8 cellular contexts compared by ENCODE assay signal in genomic region chr3:196969660-196970546, GRCh38. TPM values are rescaled to one million over a fixed set of nuclear protein-coding genes. Genes with fewer than 3 reads are reported as not detected.
DNase-seq lines count a peak whose midpoint lies in the region; ATAC-seq, FAIRE-seq and TF ChIP-seq lines count a peak whose summit lies in the region.

No MANE protein-coding gene starts in this region.

- DNase-seq in ACHN (peak; percentile 62), NCI-H69 (lab: John Stamatoyannopoulos, UW) (peak; percentile 82), endothelial cell of umbilical vein (ENCODE audit: low read depth, low spot score) (peak; percentile 57), mucosa of descending colon (peak; percentile 68 to 84 (median 73))
- peak; percentile 67 for DNase-seq in activated CD8-positive, alpha-beta T cell treated with anti-CD3 and anti-CD28 coated beads for 36 hours
- peak; percentile 79 for DNase-seq in stimulated activated CD8-positive, alpha-beta memory T cell treated with anti-CD3 and anti-CD28 coated beads, Interleukin-4, amount 100 ng/mL, for 48 hours

- CTCF ChIA-PET in activated CD8-positive, alpha-beta T cell treated with anti-CD3 and anti-CD28 coated beads for 36 hours (lab: Charles Lee): interaction anchor here (0.7 to 2.6 kb wide), 19 partner anchors 9 to 1452 kb away, joined by 3 to 27 read pairs (median 4); partner anchors contain the start of gene SENP5
- CTCF ChIA-PET in endothelial cell of umbilical vein (lab: Charles Lee): interaction anchor here (0.5 to 1.6 kb wide), 29 partner anchors 9 to 629 kb away, joined by 3 to 24 read pairs (median 5); partner anchors contain the start of genes NCBP2 and SENP5

- peak; percentile 64 for FAIRE-seq in endothelial cell of umbilical vein (lab: Jason Lieb, UNC)

- ATAC-seq in GM18520 (IDR thresholded peaks at IDR 0.05; ENCODE audit: unreplicated experiment) (peak; percentile 65), HG03097 (IDR thresholded peaks at IDR 0.05; ENCODE audit: low FRiP score, unreplicated experiment) (peak; percentile 47), mucosa of descending colon (peak; percentile 88)
- peak; percentile 78 for ATAC-seq in activated CD8-positive, alpha-beta T cell treated with anti-CD3 and anti-CD28 coated beads for 36 hours

- H3K9me1 ChIP-seq in endothelial cell of umbilical vein (replicated peaks; ENCODE audit: control insufficient read depth, extremely low read depth, insufficient read depth, low read length): no peaks in the 10 kb centered on the region

- peaks cover 7% of the 10 kb centered on the region for H3K4me1 Mint-ChIP-seq in activated CD8-positive, alpha-beta T cell treated with anti-CD3 and anti-CD28 coated beads for 36 hours (ENCODE audit: low read depth)

- H3K9me3 Mint-ChIP-seq in activated CD8-positive, alpha-beta T cell treated with anti-CD3 and anti-CD28 coated beads for 36 hours: no peaks in the 10 kb centered on the region

- no peak overlapping the region for H3K27ac ChIP-seq in endothelial cell of umbilical vein (ENCODE audit: insufficient read depth, low read depth, low read length)

- peak overlapping the region; percentile 60 for H3K27ac Mint-ChIP-seq in activated CD8-positive, alpha-beta T cell treated with anti-CD3 and anti-CD28 coated beads for 36 hours

- H3K27me3 ChIP-seq in endothelial cell of umbilical vein (ENCODE audit: control insufficient read depth in 2 of 2, insufficient read depth in 2 of 2, low read length in 2 of 2): peaks cover 0 to 2% of the 10 kb centered on the region in 2 experiments

- in situ Hi-C loops in ACHN (cut with HindIII; ENCODE audit: low pct_ligation_motif_present, low pct_unique_long_range_greater_than_20kb, low sequenced_read_pairs): no loop called here

- peak overlapping the region; percentile 65 for H3K4me3 Mint-ChIP-seq in activated CD8-positive, alpha-beta T cell treated with anti-CD3 and anti-CD28 coated beads for 36 hours

- peaks cover 13% of the 10 kb centered on the region for H3K27me3 Mint-ChIP-seq in activated CD8-positive, alpha-beta T cell treated with anti-CD3 and anti-CD28 coated beads for 36 hours

- BruUV-seq in endothelial cell of umbilical vein (replicated peaks; lab: Mats Ljungman, UMichigan): no TSS peak

- no peaks in the 10 kb centered on the region for H3K36me3 ChIP-seq in endothelial cell of umbilical vein (ENCODE audit: control insufficient read depth in 2 of 2, extremely low read depth in 1 of 2, insufficient read depth in 2 of 2, low read length in 2 of 2)
- no peaks in the 10 kb centered on the region for H3K36me3 ChIP-seq in mucosa of descending colon (ENCODE audit: low read depth)

- peak overlapping the region; percentile 44 for H3K9ac ChIP-seq in endothelial cell of umbilical vein (replicated peaks; ENCODE audit: extremely low read depth, insufficient read depth, low read length)

- dilution Hi-C loops in endothelial cell of umbilical vein (cut with MboI; ENCODE audit: extremely low pct_ligation_motif_present, low sequenced_read_pairs): no loop called here

- intact Hi-C loops in activated CD8-positive, alpha-beta T cell treated with anti-CD3 and anti-CD28 coated beads for 36 hours (cut with micrococcal nuclease): loop anchor here (5.0 kb wide), 1 partner anchor 133 kb away; no protein-coding TSS in a partner anchor
- intact Hi-C loops in endothelial cell of umbilical vein (cut with micrococcal nuclease): loop anchor here (1.0 to 5.0 kb wide), 4 partner anchors 132 to 448 kb away; no protein-coding TSS in a partner anchor
- intact Hi-C loops in mucosa of descending colon (cut with DNase I, micrococcal nuclease): loop anchor here in 1 of 2 donors (10.0 kb wide), 1 partner anchor 135 kb away; no protein-coding TSS in a partner anchor

- peaks cover 3% of the 10 kb centered on the region for H3K4me1 ChIP-seq in endothelial cell of umbilical vein (ENCODE audit: control insufficient read depth, extremely low read depth, insufficient read depth, low read length)
- peaks cover 8% of the 10 kb centered on the region for H3K4me1 ChIP-seq in mucosa of descending colon (ENCODE audit: low read depth)

- peak overlapping the region; percentile 84 for H3K4me2 ChIP-seq in endothelial cell of umbilical vein (ENCODE audit: insufficient read depth, low read length)

- H3K4me3 ChIP-seq in endothelial cell of umbilical vein (replicated peaks in 1 of 3; ENCODE audit: insufficient read depth in 1 of 3, low read depth in 1 of 3, low read length in 3 of 3) (peak overlapping the region; percentile 60 to 81 (median 65)), mucosa of descending colon (peak overlapping the region; percentile 68)

- TF ChIP-seq POLR2A in endothelial cell of umbilical vein (IDR thresholded peaks at IDR 0.05; ENCODE audit: low read depth, low read length): peak; percentile 38

- POLR2A ChIA-PET in activated CD8-positive, alpha-beta T cell treated with anti-CD3 and anti-CD28 coated beads for 36 hours (lab: Charles Lee): interaction anchor here (0.6 to 2.4 kb wide), 3 partner anchors 27 to 315 kb away, joined by 3 to 14 read pairs (median 4); partner anchors contain the start of gene NCBP2
- POLR2A ChIA-PET in endothelial cell of umbilical vein (lab: Charles Lee): no interaction called here

- H4K20me1 ChIP-seq in endothelial cell of umbilical vein (replicated peaks; ENCODE audit: control insufficient read depth, extremely low read depth, insufficient read depth, low read length): no peaks in the 10 kb centered on the region

- H2AFZ ChIP-seq in endothelial cell of umbilical vein (ENCODE audit: low read depth, low read length): peak overlapping the region; percentile 94

- no peaks in the 10 kb centered on the region for H3K79me2 ChIP-seq in endothelial cell of umbilical vein (ENCODE audit: control insufficient read depth, insufficient read depth, low read length)

- no peaks in the 10 kb centered on the region for H3K36me3 Mint-ChIP-seq in activated CD8-positive, alpha-beta T cell treated with anti-CD3 and anti-CD28 coated beads for 36 hours (ENCODE audit: low read depth)

- peak; percentile 87 for TF ChIP-seq CTCF in activated CD8-positive, alpha-beta T cell treated with anti-CD3 and anti-CD28 coated beads for 36 hours (IDR thresholded peaks at IDR 0.05)
- peak; percentile 59 to 68 for TF ChIP-seq CTCF in endothelial cell of umbilical vein (IDR thresholded peaks at IDR 0.05; ENCODE audit: extremely low read depth in 1 of 2, insufficient read depth in 1 of 2, low read depth in 1 of 2, low read length in 2 of 2)
- peak; percentile 90 for TF ChIP-seq CTCF in mucosa of descending colon (IDR thresholded peaks at IDR 0.05)

- H3K9me3 ChIP-seq in endothelial cell of umbilical vein (replicated peaks; ENCODE audit: control insufficient read depth, insufficient read depth, low read length) (no peaks in the 10 kb centered on the region), mucosa of descending colon (no peaks in the 10 kb centered on the region)

TF ChIP-seq in endothelial cell of umbilical vein, 7 proteins besides CTCF, POLR2A, EP300 and RAD21:
- TF ChIP-seq MAX (IDR thresholded peaks at IDR 0.05; ENCODE audit: insufficient read depth, insufficient read length): no peak
- peak; percentile 81 for TF ChIP-seq POLR2AphosphoS5 (IDR thresholded peaks at IDR 0.05; ENCODE audit: insufficient read depth, low read depth, low read length)
- TF ChIP-seq FOS (IDR thresholded peaks at IDR 0.05; ENCODE audit: borderline replicate concordance, insufficient read depth, low read length): no peak

RNA-seq across cellular contexts. Expression of gene PIGZ, which starts 1.3 kb away (rescaled TPM):
- total RNA-seq in activated CD8-positive, alpha-beta T cell treated with anti-CD3 and anti-CD28 coated beads for 36 hours: under 1 TPM; 0.27 to 0.76 TPM
- total RNA-seq in endothelial cell of umbilical vein (5.1 and 6.0 TPM in 2 replicates), mucosa of descending colon (100 to 1,000 TPM in 2 of 3 donors, 10 to 100 TPM in 1; 29.1 to 131 (median 122) TPM)
- polyA plus RNA-seq in endothelial cell of umbilical vein: 6.5 and 7.0 TPM in 2 replicates
- 3.4 and 3.9 TPM in 2 replicates for polyA plus RNA-seq in endothelial cell of umbilical vein (2011; cell fraction: cytosol; rRNA removed)
- 8.8 and 9.2 TPM in 2 replicates for polyA plus RNA-seq in endothelial cell of umbilical vein (2011; cell fraction: nucleus; rRNA removed)
- 4.0 and 4.5 TPM in 2 replicates for polyA plus RNA-seq in endothelial cell of umbilical vein (2012)
- polyA minus RNA-seq in endothelial cell of umbilical vein: 3.0 and 3.8 TPM in 2 replicates
- polyA minus RNA-seq in endothelial cell of umbilical vein (2011; cell fraction: cytosol; rRNA and poly(A)+ RNA removed): 0.41 TPM
- 2.8 and 3.6 TPM in 2 replicates for polyA minus RNA-seq in endothelial cell of umbilical vein (2011; cell fraction: nucleus; rRNA and poly(A)+ RNA removed)

RNA-seq across cellular contexts. Expression of gene NCBP2, which starts 27.6 kb away (rescaled TPM):
- 100 to 1,000 TPM; 107 to 111 TPM for total RNA-seq in activated CD8-positive, alpha-beta T cell treated with anti-CD3 and anti-CD28 coated beads for 36 hours
- 73.4 and 76.1 TPM in 2 replicates for total RNA-seq in endothelial cell of umbilical vein
- 21.9 and 31.2 TPM in 2 replicates for polyA plus RNA-seq in endothelial cell of umbilical vein
- polyA plus RNA-seq in endothelial cell of umbilical vein (2011; cell fraction: cytosol; rRNA removed): 64.1 and 78.5 TPM in 2 replicates
- 35.9 and 52.3 TPM in 2 replicates for polyA plus RNA-seq in endothelial cell of umbilical vein (2011; cell fraction: nucleus; rRNA removed)
- 69.7 and 84.9 TPM in 2 replicates for polyA plus RNA-seq in endothelial cell of umbilical vein (2012)
- polyA minus RNA-seq in endothelial cell of umbilical vein: 43.2 and 57.0 TPM in 2 replicates
- 22.1 TPM for polyA minus RNA-seq in endothelial cell of umbilical vein (2011; cell fraction: cytosol; rRNA and poly(A)+ RNA removed)
- 14.2 and 16.0 TPM in 2 replicates for polyA minus RNA-seq in endothelial cell of umbilical vein (2011; cell fraction: nucleus; rRNA and poly(A)+ RNA removed)
- total RNA-seq in mucosa of descending colon: 10 to 100 TPM; 48.0 to 57.3 (median 55.0) TPM

RNA-seq across cellular contexts. Expression of gene MELTF, which starts 59.7 kb away (rescaled TPM):
- total RNA-seq in activated CD8-positive, alpha-beta T cell treated with anti-CD3 and anti-CD28 coated beads for 36 hours: 1 to 10 TPM; 3.4 to 3.5 TPM
- total RNA-seq in endothelial cell of umbilical vein (1.3 and 2.3 TPM in 2 replicates), mucosa of descending colon (10 to 100 TPM in 2 of 3 donors, 1 to 10 TPM in 1; 8.4 to 17.3 (median 10.7) TPM)
- 0.59 and 1.2 TPM in 2 replicates for polyA plus RNA-seq in endothelial cell of umbilical vein
- 0.45 and 0.63 TPM in 2 replicates for polyA plus RNA-seq in endothelial cell of umbilical vein (2011; cell fraction: cytosol; rRNA removed)
- 1.4 and 1.9 TPM in 2 replicates for polyA plus RNA-seq in endothelial cell of umbilical vein (2011; cell fraction: nucleus; rRNA removed)
- 0.47 and 1.3 TPM in 2 replicates for polyA plus RNA-seq in endothelial cell of umbilical vein (2012)
- polyA minus RNA-seq in endothelial cell of umbilical vein: 0.76 and 1.8 TPM in 2 replicates
- polyA minus RNA-seq in endothelial cell of umbilical vein (2011; cell fraction: cytosol; rRNA and poly(A)+ RNA removed): 1.7 TPM
- polyA minus RNA-seq in endothelial cell of umbilical vein (2011; cell fraction: nucleus; rRNA and poly(A)+ RNA removed): 1.9 and 2.0 TPM in 2 replicates
